Comparison of ENCODE assay signal across 1 cellular context in genomic region chr14:99670361-99671229, GRCh38.
TF ChIP-seq lines count a peak whose summit lies in the region.

No MANE protein-coding gene starts in this region.

TF ChIP-seq in K562, 482 proteins besides CTCF, POLR2A, EP300 and RAD21:
- TF ChIP-seq CREB3L1 (IDR thresholded peaks at IDR 0.05; ENCODE audit: borderline replicate concordance, low read depth) (no peak), ZNF316 (IDR thresholded peaks at IDR 0.05) (peak; percentile 17; the same call in 1 of the 2 replicates)
